20 cellular contexts compared by ENCODE assay signal in genomic region chr9:83642784-83643183, GRCh38. TPM values are rescaled to one million over a fixed set of nuclear protein-coding genes. Genes with fewer than 3 reads are reported as not detected.
"Had no signal": no experiment of that assay in that cellular context is flagged by ENCODE, and none has a peak within 500 bp of the region (broad histone marks: within the 10 kb centered on the region; RNA-seq: fewer than 3 reads in every experiment).

No MANE protein-coding gene starts in this region.

- H3K4me3 Mint-ChIP-seq: activated CD4-positive, alpha-beta T cell treated with anti-CD3 and anti-CD28 coated beads, Interleukin-2, amount 10 ng/mL, durations not matched to agents 24 days and 14 days; activated CD8-positive, alpha-beta T cell treated with anti-CD3 and anti-CD28 coated beads for 36 hours; activated naive CD4-positive, alpha-beta T cell treated with anti-CD3 and anti-CD28 coated beads for 36 hours; immature natural killer cell; naive B cell; T-cell had no signal

- ATAC-seq: activated CD8-positive, alpha-beta T cell treated with anti-CD3 and anti-CD28 coated beads for 36 hours; esophagus mucosa; mucosa of descending colon; T-cell had no signal

- H3K27me3 Mint-ChIP-seq: activated CD4-positive, alpha-beta T cell treated with anti-CD3 and anti-CD28 coated beads, Interleukin-2, amount 10 ng/mL, durations not matched to agents 24 days and 14 days; activated CD8-positive, alpha-beta T cell treated with anti-CD3 and anti-CD28 coated beads for 36 hours; naive B cell; T-cell had no signal

- H3K27ac ChIP-seq: ascending aorta, breast epithelium, parathyroid adenoma, spleen had no signal

- H3K9me3 ChIP-seq: ascending aorta, breast epithelium, mucosa of descending colon, spleen had no signal

- H2AFZ ChIP-seq: parathyroid adenoma had no signal

- DNase-seq: activated CD4-positive, alpha-beta T cell treated with anti-CD3 and anti-CD28 coated beads, Interleukin-2, amount 10 ng/mL, durations not matched to agents 24 days and 14 days; activated CD4-positive, CD25-positive, alpha-beta regulatory T cell; activated CD8-positive, alpha-beta T cell treated with anti-CD3 and anti-CD28 coated beads for 36 hours; activated naive CD4-positive, alpha-beta T cell treated with anti-CD3 and anti-CD28 coated beads for 36 hours; activated T-cell treated with anti-CD3 and anti-CD28 coated beads, Interleukin-2, amount 50 U/mL, for 1 hour; cerebellar nuclear complex; cortex of kidney; effector CD4-positive, alpha-beta T cell; immature natural killer cell; mesenchymal stem cell; mucosa of descending colon; naive B cell; spleen; stimulated activated CD4-positive, alpha-beta T cell treated with anti-CD3 and anti-CD28 coated beads, Interleukin-4, amount 100 ng/mL, for 4 hours; stimulated activated naive CD4-positive, alpha-beta T cell; T-cell had no signal

- H3K9me3 Mint-ChIP-seq: activated CD4-positive, alpha-beta T cell treated with anti-CD3 and anti-CD28 coated beads, Interleukin-2, amount 10 ng/mL, durations not matched to agents 24 days and 14 days; activated CD8-positive, alpha-beta T cell treated with anti-CD3 and anti-CD28 coated beads for 36 hours; activated naive CD4-positive, alpha-beta T cell treated with anti-CD3 and anti-CD28 coated beads for 36 hours; immature natural killer cell; naive B cell; T-cell had no signal

- H3K36me3 Mint-ChIP-seq: naive B cell had no signal

- H3K27ac Mint-ChIP-seq: activated CD4-positive, alpha-beta T cell treated with anti-CD3 and anti-CD28 coated beads, Interleukin-2, amount 10 ng/mL, durations not matched to agents 24 days and 14 days; activated CD8-positive, alpha-beta T cell treated with anti-CD3 and anti-CD28 coated beads for 36 hours; activated naive CD4-positive, alpha-beta T cell treated with anti-CD3 and anti-CD28 coated beads for 36 hours had no signal

- H3K4me3 ChIP-seq: ascending aorta, breast epithelium, mucosa of descending colon, spleen had no signal

- H3K27me3 ChIP-seq: ascending aorta, breast epithelium, spleen had no signal

- H3K9ac ChIP-seq: parathyroid adenoma had no signal

- H3K4me1 Mint-ChIP-seq: immature natural killer cell, T-cell had no signal

- H3K4me1 ChIP-seq: ascending aorta, breast epithelium, spleen had no signal

- H3K79me2 ChIP-seq: parathyroid adenoma had no signal

RNA-seq across cellular contexts. Expression of gene IDNK, which starts 19.8 kb away (rescaled TPM):
- total RNA-seq: ascending aorta had no signal
